8 cellular contexts compared by ENCODE assay signal in the genomic region with DNA sequence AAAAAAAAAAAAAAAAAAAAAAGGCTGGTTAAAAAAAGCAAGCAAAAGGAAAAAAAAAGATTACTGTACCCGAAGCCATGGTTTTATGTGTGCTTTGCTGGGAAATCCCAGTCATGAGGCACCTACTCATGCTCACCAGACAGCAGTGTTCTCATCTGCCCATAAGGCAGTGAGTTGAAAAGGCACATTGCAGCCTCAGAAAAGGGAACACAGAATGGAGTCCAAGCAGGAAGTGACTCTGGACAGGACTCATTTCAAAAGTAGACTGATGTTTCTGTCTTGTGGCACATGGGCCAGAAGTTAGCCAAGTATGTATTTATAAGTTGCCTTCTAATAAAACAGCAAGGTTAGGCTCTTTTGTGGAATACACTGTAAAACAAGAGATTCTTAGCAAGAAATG. TPM values are rescaled to one million over a fixed set of nuclear protein-coding genes. Genes with fewer than 3 reads are reported as not detected.
DNase-seq lines count a peak whose midpoint lies in the region; ATAC-seq and TF ChIP-seq lines count a peak whose summit lies in the region.

No MANE protein-coding gene starts in this region.

- H3K4me3 ChIP-seq in DOHH2 (ENCODE audit: low read length) (peak overlapping the region; percentile 63), mucosa of rectum (ENCODE audit: low read length in 2 of 2) (no peak overlapping the region), A673 (ENCODE audit: low read depth, low read length, poor library complexity, severe bottlenecking) (no peak overlapping the region), PC-3 (ENCODE audit: low read length) (no peak overlapping the region)

- H3K4me1 ChIP-seq in DOHH2 (ENCODE audit: control insufficient read depth, low read length): peaks cover 72% of the 10 kb centered on the region
- no peaks in the 10 kb centered on the region for H3K4me1 ChIP-seq in mucosa of rectum (ENCODE audit: control insufficient read depth in 2 of 2, insufficient read depth in 2 of 2, low read length in 2 of 2)
- no peaks in the 10 kb centered on the region for H3K4me1 ChIP-seq in A673 (ENCODE audit: insufficient read depth, low read length, poor library complexity, severe bottlenecking)
- H3K4me1 ChIP-seq in PC-3 (ENCODE audit: insufficient read depth, low read length): no peaks in the 10 kb centered on the region

- H3K27ac ChIP-seq in DOHH2 (ENCODE audit: low read depth, low read length) (peak overlapping the region; percentile 97), mucosa of rectum (ENCODE audit: low read depth in 2 of 2, low read length in 2 of 2) (peak overlapping the region; percentile 14 to 44), A673 (ENCODE audit: low read depth, low read length, poor library complexity, severe bottlenecking) (no peak overlapping the region), PC-3 (ENCODE audit: low read length) (no peak overlapping the region)

- POLR2A ChIA-PET in A673 (lab: Charles Lee; ENCODE audit: low non-redundant PET): no interaction called here
- POLR2A ChIA-PET in PC-3 (lab: Charles Lee; ENCODE audit: unreplicated experiment): no interaction called here

- H3K36me3 ChIP-seq in DOHH2 (ENCODE audit: control insufficient read depth, low read length): peaks cover 83% of the 10 kb centered on the region
- H3K36me3 ChIP-seq in mucosa of rectum (ENCODE audit: control insufficient read depth in 2 of 2, insufficient read depth in 2 of 2, low read length in 2 of 2): peaks cover 48 to 54% of the 10 kb centered on the region in 2 donors
- peaks cover 82% of the 10 kb centered on the region for H3K36me3 ChIP-seq in A673 (ENCODE audit: insufficient read depth, low read length, poor library complexity, severe bottlenecking)
- peaks cover 12% of the 10 kb centered on the region for H3K36me3 ChIP-seq in PC-3 (ENCODE audit: low read depth, low read length)

- intact Hi-C loops in A673 (cut with micrococcal nuclease; ENCODE audit: unreplicated experiment) (no loop called here), PC-3 (cut with micrococcal nuclease) (no loop called here)

- peak overlapping the region; percentile 84 for H3K4me2 ChIP-seq in DOHH2 (ENCODE audit: low read length)
- no peak overlapping the region for H3K4me2 ChIP-seq in PC-3 (ENCODE audit: low read length)

- H3F3A ChIP-seq in DOHH2 (ENCODE audit: control insufficient read depth, insufficient read depth) (peaks cover 25% of the 10 kb centered on the region), PC-3 (ENCODE audit: low read length, unreplicated experiment) (no peaks in the 10 kb centered on the region)

- CTCF ChIA-PET in A673 (lab: Charles Lee) (no interaction called here), PC-3 (lab: Charles Lee) (no interaction called here)

- peaks cover 29% of the 10 kb centered on the region for H3K79me2 ChIP-seq in DOHH2 (ENCODE audit: control insufficient read depth, low read length)
- H3K79me2 ChIP-seq in PC-3 (ENCODE audit: low read length): no peaks in the 10 kb centered on the region

- peak; percentile 40 for ATAC-seq in GM19324 (IDR thresholded peaks at IDR 0.05; ENCODE audit: low FRiP score, unreplicated experiment)
- peak; percentile 83 for ATAC-seq in HG03175 (IDR thresholded peaks at IDR 0.05; ENCODE audit: unreplicated experiment)
- no peak for ATAC-seq in PC-3

- DNase-seq in activated T-cell treated with anti-CD3 and anti-CD28 coated beads, Interleukin-2, amount 50 U/mL, for 48 hours: peak; percentile 43 to 56
- DNase-seq in A673 (ENCODE audit: low spot score) (no peak), PC-3 (no peak), NCI-H1436 treated with DMSO at 0.1 percent for 48 hours (lab: John Stamatoyannopoulos, UW) (no peak)

- H3K27me3 ChIP-seq in DOHH2 (ENCODE audit: control insufficient read depth, low read length) (no peaks in the 10 kb centered on the region), mucosa of rectum (ENCODE audit: control insufficient read depth in 2 of 2, insufficient read depth in 2 of 2, low read length in 2 of 2) (no peaks in the 10 kb centered on the region), A673 (replicated peaks; ENCODE audit: insufficient read depth, low read depth, low read length, poor library complexity) (no peaks in the 10 kb centered on the region), PC-3 (ENCODE audit: low read length) (no peaks in the 10 kb centered on the region)

- H3K9ac ChIP-seq in mucosa of rectum (ENCODE audit: low read depth in 1 of 2, low read length in 2 of 2): no peak overlapping the region
- no peak overlapping the region for H3K9ac ChIP-seq in PC-3 (ENCODE audit: low read length)

- H3K9me3 ChIP-seq in DOHH2 (ENCODE audit: control insufficient read depth, insufficient read depth, low read length): no peaks in the 10 kb centered on the region
- H3K9me3 ChIP-seq in mucosa of rectum (ENCODE audit: control insufficient read depth in 2 of 2, low read length in 2 of 2): no peaks in the 10 kb centered on the region
- H3K9me3 ChIP-seq in A673 (ENCODE audit: low read depth, low read length, poor library complexity, severe bottlenecking): no peaks in the 10 kb centered on the region
- H3K9me3 ChIP-seq in PC-3 (ENCODE audit: low read length): no peaks in the 10 kb centered on the region

- TF ChIP-seq CTCF in DOHH2 (IDR thresholded peaks at IDR 0.05; ENCODE audit: low read depth, low read length, poor library complexity, severe bottlenecking) (no peak), A673 (conservative IDR thresholded peaks at IDR 0.05; ENCODE audit: low read depth, low read length) (no peak), PC-3 (conservative IDR thresholded peaks at IDR 0.05; ENCODE audit: low read depth, low read length) (no peak)

- H3K9me2 ChIP-seq in DOHH2 (replicated peaks; ENCODE audit: control insufficient read depth, low read length) (no peaks in the 10 kb centered on the region), PC-3 (replicated peaks; ENCODE audit: low read length) (no peaks in the 10 kb centered on the region)

- BruUV-seq in A673 (replicated peaks; lab: Mats Ljungman, UMichigan) (no TSS peak), PC-3 (replicated peaks; lab: Mats Ljungman, UMichigan) (no TSS peak)

- no peak overlapping the region for H2AFZ ChIP-seq in PC-3 (ENCODE audit: low read length)

- no peaks in the 10 kb centered on the region for H4K20me1 ChIP-seq in DOHH2 (ENCODE audit: control insufficient read depth, insufficient read depth, low read depth, low read length)
- no peaks in the 10 kb centered on the region for H4K20me1 ChIP-seq in PC-3 (ENCODE audit: low read length)

RNA-seq across cellular contexts. Expression of a gene that starts 40.2 kb away (rescaled TPM):
- total RNA-seq in A673 (2021) (46.8 and 55.4 TPM in 2 replicates), PC-3 (2014; rRNA removed) (16.8 and 29.0 TPM in 2 replicates)

Comparison
In these comparisons a context has a peak if more than half of its experiments do, and no peak if none do; other contexts are left out.
1. H3K27ac ChIP-seq: peak in DOHH2 (single experiment) and mucosa of rectum (2 of 2); none in A673 (single experiment) and PC-3 (single experiment).
2. DNase-seq: peak in activated T-cell treated with anti-CD3 and anti-CD28 coated beads, Interleukin-2, amount 50 U/mL, for 48 hours (2 of 2); none in A673 (single experiment), PC-3 (single experiment) and NCI-H1436 treated with DMSO at 0.1 percent for 48 hours (single experiment).